ENCODE assay signal across 8 cellular contexts in genomic region chr10:28177944-28178637, GRCh38.
A peak's percentile ranks its signal among the peaks of the same experiment; 100 is the strongest.
DNase-seq lines count a peak whose midpoint lies in the region; ATAC-seq, FAIRE-seq and TF ChIP-seq lines count a peak whose summit lies in the region.

No MANE protein-coding gene starts in this region.

- H3K56ac ChIP-seq in IMR-90 (ENCODE audit: extremely low read depth, insufficient read depth, low read length) = 0 out of 2 replicates have a peak overlapping the region, but pooled peaks have one; percentile 47

- H2BK5ac ChIP-seq in IMR-90 (ENCODE audit: low read depth, low read length, poor library complexity, severe bottlenecking) = peak overlapping the region; percentile 52

- no peaks in the 10 kb centered on the region for H3K79me2 ChIP-seq in K562 (ENCODE audit: control insufficient read depth, insufficient read depth, low read length)

- no peak for TF ChIP-seq CTCF in IMR-90 (conservative IDR thresholded peaks at IDR 0.05; ENCODE audit: low read depth, low read length)
- TF ChIP-seq CTCF in K562 (IDR thresholded peaks at IDR 0.05 in 2 of 3, conservative IDR thresholded peaks at IDR 0.05 in 1 of 3; ENCODE audit: insufficient read depth in 2 of 3, low read depth in 1 of 3, low read length in 3 of 3) = no peak
- no peak for TF ChIP-seq CTCF in neutrophil (IDR thresholded peaks at IDR 0.05)

- no peaks in the 10 kb centered on the region for H4K20me1 ChIP-seq in IMR-90 (ENCODE audit: insufficient read depth, low read length)
- no peaks in the 10 kb centered on the region for H4K20me1 ChIP-seq in K562 (replicated peaks; ENCODE audit: control insufficient read depth, insufficient read depth, low read length)

- TF ChIP-seq RAD21 in IMR-90 (IDR thresholded peaks at IDR 0.05; ENCODE audit: low read length) (no peak), K562 (CRISPR knock-in tag; conservative IDR thresholded peaks at IDR 0.05 in 1 of 2, IDR thresholded peaks at IDR 0.05 in 1 of 2) (no peak)

- H4K91ac ChIP-seq in IMR-90 (ENCODE audit: insufficient read depth, low read depth, low read length) = peak overlapping the region; percentile 53

- no peak for TF ChIP-seq EP300 in K562 (IDR thresholded peaks at IDR 0.05; ENCODE audit: low read length)

- no peaks in the 10 kb centered on the region for H3K36me3 ChIP-seq in IMR-90 (ENCODE audit: control insufficient read depth, insufficient read depth, low read length)
- no peaks in the 10 kb centered on the region for H3K36me3 ChIP-seq in K562 (ENCODE audit: control insufficient read depth, insufficient read depth, low read length)
- no peaks in the 10 kb centered on the region for H3K36me3 ChIP-seq in neutrophil

- in situ Hi-C loops in IMR-90 (cut with MboI; ENCODE audit: low sequenced_read_pairs) (loop anchor here (25.0 kb wide), 1 partner anchor 441 kb away; the partner anchor contains the start of gene MKX), K562 (cut with MboI) (loop anchor here (25.0 kb wide), 1 partner anchor 616 kb away; no protein-coding TSS in a partner anchor)

- H3K27ac ChIP-seq in IMR-90 (ENCODE audit: insufficient read depth, low read length) = no peak overlapping the region
- no peak overlapping the region for H3K27ac ChIP-seq in K562 (ENCODE audit: extremely low read depth, low read depth, low read length)
- peak overlapping the region; percentile 69 for H3K27ac ChIP-seq in neutrophil

- peak overlapping the region; percentile 18 for H3K14ac ChIP-seq in IMR-90 (replicated peaks; ENCODE audit: low read depth, low read length)

- H2BK15ac ChIP-seq in IMR-90 (ENCODE audit: low read depth, low read length) = peak overlapping the region; percentile 17; the same call in 2 of the 3 replicates

- peak overlapping the region; percentile 90 for H4K5ac ChIP-seq in IMR-90 (ENCODE audit: low read depth, low read length)

- H2BK120ac ChIP-seq in IMR-90 (ENCODE audit: low read depth, low read length) = peak overlapping the region; percentile 78

- DNase-seq in left ventricle myocardium superior (no peak), cardiac septum (ENCODE audit: low spot score) (no peak), IMR-90 (peak; percentile 40), K562 (ENCODE audit: extremely low read depth in 1 of 4, low spot score in 3 of 4) (no peak), DMS 273 (lab: John Stamatoyannopoulos, UW; ENCODE audit: unreplicated experiment) (no peak), AG08395 (ENCODE audit: low spot score) (no peak), NCI-H1048 (lab: John Stamatoyannopoulos, UW) (no peak)

- intact Hi-C loops in left ventricle myocardium superior (cut with micrococcal nuclease) (loop anchor here (10.0 kb wide), 1 partner anchor 443 kb away; no protein-coding TSS in a partner anchor), cardiac septum (cut with DNase I) (loop anchor here (2.0 kb wide), 1 partner anchor 435 kb away; no protein-coding TSS in a partner anchor), IMR-90 (cut with micrococcal nuclease) (loop anchor here (2.0 to 10.0 kb wide), 5 partner anchors 63 to 311 kb away; partner anchors contain the start of gene ODAD2), K562 (cut with micrococcal nuclease) (loop anchor here (5.0 to 10.0 kb wide), 2 partner anchors 731 to 803 kb away; no protein-coding TSS in a partner anchor)

- H3K79me1 ChIP-seq in IMR-90 (ENCODE audit: low read depth in 1 of 2, low read length in 2 of 2) = no peaks in the 10 kb centered on the region

- H3K4me2 ChIP-seq in IMR-90 (ENCODE audit: low read depth, low read length) (peak overlapping the region; percentile 88), K562 (ENCODE audit: insufficient read depth, low read length) (0 out of 2 replicates have a peak overlapping the region, but pooled peaks have one; percentile 10)

- H3K18ac ChIP-seq in IMR-90 (ENCODE audit: low read depth, low read length) = peak overlapping the region; percentile 85; the same call in 1 of the 2 replicates

- H3K9me1 ChIP-seq in IMR-90 (ENCODE audit: insufficient read depth, low read length) (no peaks in the 10 kb centered on the region; the same call in 1 of the 2 replicates), K562 (ENCODE audit: control insufficient read depth, insufficient read depth, low read length) (no peaks in the 10 kb centered on the region)

- H2AK5ac ChIP-seq in IMR-90 (ENCODE audit: low read depth, low read length) = peak overlapping the region; percentile 30; the same call in 1 of the 2 replicates

- H2AK9ac ChIP-seq in IMR-90 (replicated peaks; ENCODE audit: low read depth, low read length, poor library complexity) = no peak overlapping the region

- CTCF ChIA-PET in IMR-90 (lab: Yijun Ruan, JAX) (interaction anchor here (0.6 kb wide), 2 partner anchors 43 to 198 kb away, joined by 6 to 7 read pairs; no protein-coding TSS in a partner anchor), K562 (lab: Yijun Ruan, JAX; ENCODE audit: low intra/inter-chr PET ratio) (no interaction called here)

- WGBS in IMR-90 (ENCODE audit: extremely low coverage in 2 of 2, insufficient read length in 1 of 2), 2 experiments = no CpG with 5 or more reads among the region's 4 CpGs
- 0% methylated on average over 4 of the region's 4 CpGs for WGBS in K562 (ENCODE audit: insufficient coverage, low coverage, missing lambda C conversion rate)

- peak overlapping the region; percentile 51 for H3K4ac ChIP-seq in IMR-90 (ENCODE audit: low read depth, low read length)

- H3K9me3 ChIP-seq in IMR-90 (ENCODE audit: control insufficient read depth, insufficient read depth, low read length) (no peaks in the 10 kb centered on the region), K562 (replicated peaks; ENCODE audit: control insufficient read depth, insufficient read depth, low read depth, low read length) (no peaks in the 10 kb centered on the region), neutrophil (no peaks in the 10 kb centered on the region)

- peak; percentile 19 for FAIRE-seq in K562 (lab: Jason Lieb, UNC)

- POLR2A ChIA-PET in IMR-90 (lab: Charles Lee; ENCODE audit: unreplicated experiment) = no interaction called here
- POLR2A ChIA-PET in K562 (lab: Yijun Ruan, JAX) = no interaction called here

- H3K27me3 ChIP-seq in IMR-90 (ENCODE audit: control insufficient read depth, insufficient read depth, low read length) = no peaks in the 10 kb centered on the region
- no peaks in the 10 kb centered on the region for H3K27me3 ChIP-seq in K562 (ENCODE audit: control insufficient read depth in 2 of 2, insufficient read depth in 2 of 2, low read length in 2 of 2)
- no peaks in the 10 kb centered on the region for H3K27me3 ChIP-seq in neutrophil

- H3K23ac ChIP-seq in IMR-90 (ENCODE audit: low read depth, low read length) = no peak overlapping the region

- dilution Hi-C loops in IMR-90 (cut with HindIII; ENCODE audit: low sequenced_read_pairs, unreplicated experiment) = no loop called here

- H3K4me3 ChIP-seq in IMR-90 (ENCODE audit: insufficient read depth, low read depth, low read length) (no peak overlapping the region; the same call in 1 of the 2 replicates), K562 (no peak overlapping the region), neutrophil (ENCODE audit: low read depth in 1 of 2, low read length in 1 of 2) (peak overlapping the region in 1 of 2 experiments; percentile 5)

- H3K4me1 ChIP-seq in IMR-90 (ENCODE audit: control insufficient read depth, insufficient read depth, low read length) (0 out of 2 replicates have a peak, but pooled peaks cover 2% of the 10 kb centered on the region), K562 (replicated peaks in 1 of 2; ENCODE audit: control insufficient read depth in 2 of 2, insufficient read depth in 2 of 2, low read length in 2 of 2) (no peaks in the 10 kb centered on the region), neutrophil (ENCODE audit: control insufficient read depth in 1 of 2, insufficient read depth in 1 of 2, low read depth in 1 of 2, low read length in 1 of 2) (peaks cover 7 to 22% of the 10 kb centered on the region in 2 experiments)

- ATAC-seq in left ventricle myocardium superior (peak; percentile 27), IMR-90 (ENCODE audit: low read depth) (no peak), K562 (no peak)

- TF ChIP-seq POLR2A in IMR-90 (IDR thresholded peaks at IDR 0.05; ENCODE audit: low read depth, low read length) (no peak), K562 (conservative IDR thresholded peaks at IDR 0.05) (no peak)

- H3K9ac ChIP-seq in IMR-90 (ENCODE audit: low read depth, low read length) (peak overlapping the region; percentile 18; the same call in 1 of the 2 replicates), K562 (ENCODE audit: insufficient read depth in 1 of 2, low read depth in 2 of 2, low read length in 2 of 2) (peak overlapping the region in 1 of 2 experiments; percentile 45; a peak in 1 of 4 replicates)

- BruUV-seq in IMR-90 (replicated peaks; lab: Mats Ljungman, UMichigan) (no TSS peak), K562 (replicated peaks; lab: Mats Ljungman, UMichigan) (no TSS peak)

- peak overlapping the region; percentile 83 for H2BK20ac ChIP-seq in IMR-90 (ENCODE audit: low read depth, low read length)

- H4K8ac ChIP-seq in IMR-90 (ENCODE audit: low read depth in 2 of 2, low read length in 2 of 2) = peak overlapping the region; percentile 28 to 84

- H2AFZ ChIP-seq in IMR-90 (replicated peaks; ENCODE audit: low read length, poor library complexity) = peak overlapping the region; percentile 73
- peak overlapping the region; percentile 17; the same call in 1 of the 2 replicates for H2AFZ ChIP-seq in K562 (ENCODE audit: low read depth, low read length)

TF ChIP-seq in IMR-90, 13 proteins besides CTCF, POLR2A, EP300 and RAD21 (continues in another document):
- no peak for TF ChIP-seq MAZ (IDR thresholded peaks at IDR 0.05; ENCODE audit: borderline replicate concordance, low read depth, low read length)
- TF ChIP-seq SMC3 (IDR thresholded peaks at IDR 0.05; ENCODE audit: low read depth, low read length) = no peak
- no peak for TF ChIP-seq NFE2L2 (IDR thresholded peaks at IDR 0.05; ENCODE audit: low read depth, low read length)
- no peak for TF ChIP-seq MAFK (IDR thresholded peaks at IDR 0.05; ENCODE audit: low read depth, low read length)

TF ChIP-seq in K562, 482 proteins besides CTCF, POLR2A, EP300 and RAD21:
- TF ChIP-seq IRF9 (tag; IDR thresholded peaks at IDR 0.05) (peak; percentile 47; the same call in 1 of the 2 replicates), ZSCAN32 (CRISPR knock-in tag; IDR thresholded peaks at IDR 0.05) (no peak)
